In genomic region chr2:96638144-96639121, GRCh38 we compare ENCODE assay signal across 1 cellular context.
TF ChIP-seq lines count a peak whose summit lies in the region.

KANSL3 (minus strand) TSS chr2:96638312; CDS start chr2:96637135, 1,177 bp downstream.

TF ChIP-seq in IMR-90, 13 proteins besides CTCF, POLR2A, EP300 and RAD21 (continued from another document):
- TF ChIP-seq MAZ (IDR thresholded peaks at IDR 0.05; ENCODE audit: borderline replicate concordance, low read depth, low read length) = peak; percentile 91
